ENCODE assay signal across 1 cellular context in genomic region chr2:37350917-37351316, GRCh38.
TF ChIP-seq lines count a peak whose summit lies in the region.

No MANE protein-coding gene starts in this region.

TF ChIP-seq in HepG2, 621 proteins besides CTCF, POLR2A, EP300 and RAD21 (continued from another document and continues in another):
- TF ChIP-seq POGK (CRISPR knock-in tag; conservative IDR thresholded peaks at IDR 0.05): no peak
- TF ChIP-seq ZNF609 (CRISPR knock-in tag; IDR thresholded peaks at IDR 0.05; ENCODE audit: borderline replicate concordance): no peak
- no peak for TF ChIP-seq ZMYM4 (CRISPR knock-in tag; IDR thresholded peaks at IDR 0.05)
- no peak for TF ChIP-seq ZNF142 (CRISPR knock-in tag; IDR thresholded peaks at IDR 0.05)
- no peak for TF ChIP-seq ZSCAN31 (CRISPR knock-in tag; IDR thresholded peaks at IDR 0.05; ENCODE audit: low read depth)
- TF ChIP-seq ZNF510 (CRISPR knock-in tag; IDR thresholded peaks at IDR 0.05; ENCODE audit: low read depth): no peak
- TF ChIP-seq CREB1 (IDR thresholded peaks at IDR 0.05): no peak
- TF ChIP-seq CREB1 (CRISPR knock-in tag; IDR thresholded peaks at IDR 0.05): 0 out of 2 replicates have a peak, but pooled peaks have one; percentile 24
- TF ChIP-seq, protein P1, sequence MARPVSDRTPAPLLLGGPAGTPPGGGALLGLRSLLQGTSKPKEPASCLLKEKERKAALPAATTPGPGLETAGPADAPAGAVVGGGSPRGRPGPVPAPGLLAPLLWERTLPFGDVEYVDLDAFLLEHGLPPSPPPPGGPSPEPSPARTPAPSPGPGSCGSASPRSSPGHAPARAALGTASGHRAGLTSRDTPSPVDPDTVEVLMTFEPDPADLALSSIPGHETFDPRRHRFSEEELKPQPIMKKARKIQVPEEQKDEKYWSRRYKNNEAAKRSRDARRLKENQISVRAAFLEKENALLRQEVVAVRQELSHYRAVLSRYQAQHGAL (CRISPR knock-in tag; IDR thresholded peaks at IDR 0.05; ENCODE audit: not compliant biosample characterization): no peak
- TF ChIP-seq ZBTB1 (CRISPR knock-in tag; IDR thresholded peaks at IDR 0.05; ENCODE audit: borderline replicate concordance): no peak
- TF ChIP-seq, protein P2, sequence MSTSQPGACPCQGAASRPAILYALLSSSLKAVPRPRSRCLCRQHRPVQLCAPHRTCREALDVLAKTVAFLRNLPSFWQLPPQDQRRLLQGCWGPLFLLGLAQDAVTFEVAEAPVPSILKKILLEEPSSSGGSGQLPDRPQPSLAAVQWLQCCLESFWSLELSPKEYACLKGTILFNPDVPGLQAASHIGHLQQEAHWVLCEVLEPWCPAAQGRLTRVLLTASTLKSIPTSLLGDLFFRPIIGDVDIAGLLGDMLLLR (CRISPR knock-in tag; IDR thresholded peaks at IDR 0.05): no peak
- no peak for TF ChIP-seq GLI4 (CRISPR knock-in tag; IDR thresholded peaks at IDR 0.05; ENCODE audit: borderline replicate concordance)
- TF ChIP-seq YY1 (IDR thresholded peaks at IDR 0.05; ENCODE audit: insufficient read depth, insufficient replicate concordance, low read depth, low read length): no peak
- no peak for TF ChIP-seq ZNF205 (CRISPR knock-in tag; IDR thresholded peaks at IDR 0.05)
- no peak for TF ChIP-seq ATF7 (IDR thresholded peaks at IDR 0.05)
- TF ChIP-seq ATF7 (CRISPR knock-in tag; IDR thresholded peaks at IDR 0.05): no peak
- no peak for TF ChIP-seq ZNF230 (CRISPR knock-in tag; IDR thresholded peaks at IDR 0.05)
- TF ChIP-seq FOXJ3 (CRISPR knock-in tag; IDR thresholded peaks at IDR 0.05; ENCODE audit: borderline replicate concordance): peak; percentile 27; the same call in 1 of the 2 replicates
- no peak for TF ChIP-seq FOSL1 (CRISPR knock-in tag; IDR thresholded peaks at IDR 0.05; ENCODE audit: borderline replicate concordance)
- no peak for TF ChIP-seq PAWR (CRISPR knock-in tag; IDR thresholded peaks at IDR 0.05; ENCODE audit: borderline replicate concordance)
- TF ChIP-seq TMF1 (CRISPR knock-in tag; IDR thresholded peaks at IDR 0.05; ENCODE audit: low read depth): no peak
- TF ChIP-seq ZBTB20 (CRISPR knock-in tag; IDR thresholded peaks at IDR 0.05; ENCODE audit: borderline replicate concordance, low read depth): no peak; the same call in 1 of the 2 replicates
- TF ChIP-seq ZIK1 (CRISPR knock-in tag; IDR thresholded peaks at IDR 0.05; ENCODE audit: borderline replicate concordance, low read depth): no peak
- TF ChIP-seq ZNF451 (CRISPR knock-in tag; IDR thresholded peaks at IDR 0.05): no peak
- TF ChIP-seq ZNF3 (CRISPR knock-in tag; IDR thresholded peaks at IDR 0.05): peak; percentile 79
- no peak for TF ChIP-seq RORA (CRISPR knock-in tag; IDR thresholded peaks at IDR 0.05)
- TF ChIP-seq ZNF329 (CRISPR knock-in tag; IDR thresholded peaks at IDR 0.05; ENCODE audit: low read depth): no peak
- no peak for TF ChIP-seq CAMTA2 (CRISPR knock-in tag; IDR thresholded peaks at IDR 0.05; ENCODE audit: borderline replicate concordance)
- TF ChIP-seq ZNF720 (CRISPR knock-in tag; IDR thresholded peaks at IDR 0.05): no peak
- TF ChIP-seq, protein P3, sequence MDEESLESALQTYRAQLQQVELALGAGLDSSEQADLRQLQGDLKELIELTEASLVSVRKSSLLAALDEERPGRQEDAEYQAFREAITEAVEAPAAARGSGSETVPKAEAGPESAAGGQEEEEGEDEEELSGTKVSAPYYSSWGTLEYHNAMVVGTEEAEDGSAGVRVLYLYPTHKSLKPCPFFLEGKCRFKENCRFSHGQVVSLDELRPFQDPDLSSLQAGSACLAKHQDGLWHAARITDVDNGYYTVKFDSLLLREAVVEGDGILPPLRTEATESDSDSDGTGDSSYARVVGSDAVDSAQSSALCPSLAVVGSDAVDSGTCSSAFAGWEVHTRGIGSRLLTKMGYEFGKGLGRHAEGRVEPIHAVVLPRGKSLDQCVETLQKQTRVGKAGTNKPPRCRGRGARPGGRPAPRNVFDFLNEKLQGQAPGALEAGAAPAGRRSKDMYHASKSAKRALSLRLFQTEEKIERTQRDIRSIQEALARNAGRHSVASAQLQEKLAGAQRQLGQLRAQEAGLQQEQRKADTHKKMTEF (CRISPR knock-in tag; IDR thresholded peaks at IDR 0.05): no peak
- no peak for TF ChIP-seq SMARCE1 (IDR thresholded peaks at IDR 0.05; ENCODE audit: borderline replicate concordance)
- TF ChIP-seq CEBPB (IDR thresholded peaks at IDR 0.05; ENCODE audit: borderline replicate concordance, low read depth, low read length): peak; percentile 62; the same call in 1 of the 2 replicates
- TF ChIP-seq FOXA3 (CRISPR knock-in tag; IDR thresholded peaks at IDR 0.05): peak; percentile 86
- no peak for TF ChIP-seq THYN1 (CRISPR knock-in tag; IDR thresholded peaks at IDR 0.05; ENCODE audit: borderline replicate concordance, low read depth)
- TF ChIP-seq ZSCAN21 (CRISPR knock-in tag; IDR thresholded peaks at IDR 0.05; ENCODE audit: borderline replicate concordance): no peak
- TF ChIP-seq KDM2A (CRISPR knock-in tag; IDR thresholded peaks at IDR 0.05; ENCODE audit: borderline replicate concordance, low read depth): no peak
- TF ChIP-seq ZNF704 (CRISPR knock-in tag; IDR thresholded peaks at IDR 0.05; ENCODE audit: borderline replicate concordance): no peak
- TF ChIP-seq, protein P4, sequence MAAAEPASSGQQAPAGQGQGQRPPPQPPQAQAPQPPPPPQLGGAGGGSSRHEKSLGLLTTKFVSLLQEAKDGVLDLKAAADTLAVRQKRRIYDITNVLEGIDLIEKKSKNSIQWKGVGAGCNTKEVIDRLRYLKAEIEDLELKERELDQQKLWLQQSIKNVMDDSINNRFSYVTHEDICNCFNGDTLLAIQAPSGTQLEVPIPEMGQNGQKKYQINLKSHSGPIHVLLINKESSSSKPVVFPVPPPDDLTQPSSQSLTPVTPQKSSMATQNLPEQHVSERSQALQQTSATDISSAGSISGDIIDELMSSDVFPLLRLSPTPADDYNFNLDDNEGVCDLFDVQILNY (CRISPR knock-in tag; conservative IDR thresholded peaks at IDR 0.05): no peak
- TF ChIP-seq ZNF652 (CRISPR knock-in tag; IDR thresholded peaks at IDR 0.05; ENCODE audit: borderline replicate concordance, low read depth): no peak
- TF ChIP-seq, protein P5, sequence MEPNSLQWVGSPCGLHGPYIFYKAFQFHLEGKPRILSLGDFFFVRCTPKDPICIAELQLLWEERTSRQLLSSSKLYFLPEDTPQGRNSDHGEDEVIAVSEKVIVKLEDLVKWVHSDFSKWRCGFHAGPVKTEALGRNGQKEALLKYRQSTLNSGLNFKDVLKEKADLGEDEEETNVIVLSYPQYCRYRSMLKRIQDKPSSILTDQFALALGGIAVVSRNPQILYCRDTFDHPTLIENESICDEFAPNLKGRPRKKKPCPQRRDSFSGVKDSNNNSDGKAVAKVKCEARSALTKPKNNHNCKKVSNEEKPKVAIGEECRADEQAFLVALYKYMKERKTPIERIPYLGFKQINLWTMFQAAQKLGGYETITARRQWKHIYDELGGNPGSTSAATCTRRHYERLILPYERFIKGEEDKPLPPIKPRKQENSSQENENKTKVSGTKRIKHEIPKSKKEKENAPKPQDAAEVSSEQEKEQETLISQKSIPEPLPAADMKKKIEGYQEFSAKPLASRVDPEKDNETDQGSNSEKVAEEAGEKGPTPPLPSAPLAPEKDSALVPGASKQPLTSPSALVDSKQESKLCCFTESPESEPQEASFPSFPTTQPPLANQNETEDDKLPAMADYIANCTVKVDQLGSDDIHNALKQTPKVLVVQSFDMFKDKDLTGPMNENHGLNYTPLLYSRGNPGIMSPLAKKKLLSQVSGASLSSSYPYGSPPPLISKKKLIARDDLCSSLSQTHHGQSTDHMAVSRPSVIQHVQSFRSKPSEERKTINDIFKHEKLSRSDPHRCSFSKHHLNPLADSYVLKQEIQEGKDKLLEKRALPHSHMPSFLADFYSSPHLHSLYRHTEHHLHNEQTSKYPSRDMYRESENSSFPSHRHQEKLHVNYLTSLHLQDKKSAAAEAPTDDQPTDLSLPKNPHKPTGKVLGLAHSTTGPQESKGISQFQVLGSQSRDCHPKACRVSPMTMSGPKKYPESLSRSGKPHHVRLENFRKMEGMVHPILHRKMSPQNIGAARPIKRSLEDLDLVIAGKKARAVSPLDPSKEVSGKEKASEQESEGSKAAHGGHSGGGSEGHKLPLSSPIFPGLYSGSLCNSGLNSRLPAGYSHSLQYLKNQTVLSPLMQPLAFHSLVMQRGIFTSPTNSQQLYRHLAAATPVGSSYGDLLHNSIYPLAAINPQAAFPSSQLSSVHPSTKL (CRISPR knock-in tag; IDR thresholded peaks at IDR 0.05): peak; percentile 73
